In the genomic region with DNA sequence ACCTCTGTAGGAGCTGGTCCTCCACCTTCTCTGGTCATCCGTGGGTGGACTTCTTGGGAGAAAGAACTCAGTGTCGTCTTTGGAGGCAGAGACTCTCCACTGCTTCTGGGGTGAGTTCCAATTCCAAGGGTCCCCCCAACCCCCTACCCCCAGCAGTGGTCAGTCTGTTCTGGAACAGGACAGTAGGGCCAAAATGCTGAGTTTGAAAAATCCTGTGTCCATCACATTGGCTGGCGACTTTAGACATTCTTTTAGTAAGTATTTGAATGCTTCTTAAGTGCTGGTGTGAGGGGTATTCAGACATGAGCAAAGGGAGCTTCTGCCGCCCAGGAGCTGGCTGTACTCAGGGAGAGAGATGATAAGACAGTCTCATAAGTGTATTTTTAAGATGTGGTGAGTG, we compare ENCODE assay signal across 12 cellular contexts. TPM values are rescaled to one million over a fixed set of nuclear protein-coding genes. Genes with fewer than 3 reads are reported as not detected.
DNase-seq lines count a peak whose midpoint lies in the region; ATAC-seq and TF ChIP-seq lines count a peak whose summit lies in the region.
"Had no signal": no experiment of that assay in that cellular context is flagged by ENCODE, and none has a peak within 500 bp of the region (broad histone marks: within the 10 kb centered on the region; RNA-seq: fewer than 3 reads in every experiment).

No MANE protein-coding gene starts in this region.

- H3K4me3 Mint-ChIP-seq in activated T-cell treated with anti-CD3 and anti-CD28 coated beads, Interleukin-2, amount 50 U/mL, for 4 hours: peak overlapping the region; percentile 88
- peak overlapping the region; percentile 86 for H3K4me3 Mint-ChIP-seq in activated B cell treated with CpG ODN at 0.5 μM for 24 hours
- peak overlapping the region; percentile 95 to 97 for H3K4me3 Mint-ChIP-seq in stimulated activated naive B cell treated with anti-CD40 and anti-IgM and Interleukin-4, amounts not matched to agents 10 μg/mL and 1 μg/mL and 100 μg/mL, for 72 hours

- H3K27ac Mint-ChIP-seq in activated B cell treated with CpG ODN at 0.5 μM for 24 hours: peak overlapping the region; percentile 76
- peak overlapping the region; percentile 37 for H3K27ac Mint-ChIP-seq in stimulated activated naive B cell treated with anti-CD40 and anti-IgM and Interleukin-4, amounts not matched to agents 10 μg/mL and 1 μg/mL and 100 μg/mL, for 72 hours

- CTCF ChIA-PET in activated B cell treated with CpG ODN at 0.5 μM for 24 hours (lab: Charles Lee): interaction anchor here (1.2 kb wide), 1 partner anchor 32 kb away, joined by 3 read pairs; no protein-coding TSS in a partner anchor

- peak overlapping the region; percentile 79 for H3K4me3 ChIP-seq in fibroblast of the aortic adventitia (ENCODE audit: low read depth, low read length)

- TF ChIP-seq CTCF in activated B cell treated with CpG ODN at 0.5 μM for 24 hours (IDR thresholded peaks at IDR 0.05) (no peak), fibroblast of the aortic adventitia (IDR thresholded peaks at IDR 0.05; ENCODE audit: insufficient read depth, low read length) (no peak)

- POLR2A ChIA-PET in activated B cell treated with CpG ODN at 0.5 μM for 24 hours (lab: Charles Lee): no interaction called here

- peaks cover 21% of the 10 kb centered on the region for H3K36me3 Mint-ChIP-seq in activated T-cell treated with anti-CD3 and anti-CD28 coated beads, Interleukin-2, amount 50 U/mL, for 4 hours (ENCODE audit: insufficient read depth)
- H3K36me3 Mint-ChIP-seq in activated B cell treated with CpG ODN at 0.5 μM for 24 hours (ENCODE audit: low read depth): peaks cover 42% of the 10 kb centered on the region
- peaks cover 50 to 55% of the 10 kb centered on the region in 2 donors for H3K36me3 Mint-ChIP-seq in stimulated activated naive B cell treated with anti-CD40 and anti-IgM and Interleukin-4, amounts not matched to agents 10 μg/mL and 1 μg/mL and 100 μg/mL, for 72 hours

- H3K4me1 Mint-ChIP-seq in activated T-cell treated with anti-CD3 and anti-CD28 coated beads, Interleukin-2, amount 50 U/mL, for 4 hours (ENCODE audit: low read depth): peaks cover 27% of the 10 kb centered on the region
- H3K4me1 Mint-ChIP-seq in activated B cell treated with CpG ODN at 0.5 μM for 24 hours: peaks cover 29% of the 10 kb centered on the region
- peaks cover 25 to 43% of the 10 kb centered on the region in 2 donors for H3K4me1 Mint-ChIP-seq in stimulated activated naive B cell treated with anti-CD40 and anti-IgM and Interleukin-4, amounts not matched to agents 10 μg/mL and 1 μg/mL and 100 μg/mL, for 72 hours

- intact Hi-C loops in activated B cell treated with CpG ODN at 0.5 μM for 24 hours (cut with micrococcal nuclease): no loop called here

- no peaks in the 10 kb centered on the region for H3K9me3 Mint-ChIP-seq in activated T-cell treated with anti-CD3 and anti-CD28 coated beads, Interleukin-2, amount 50 U/mL, for 4 hours
- no peaks in the 10 kb centered on the region for H3K9me3 Mint-ChIP-seq in activated B cell treated with CpG ODN at 0.5 μM for 24 hours
- peaks cover 4 to 7% of the 10 kb centered on the region in 2 donors for H3K9me3 Mint-ChIP-seq in stimulated activated naive B cell treated with anti-CD40 and anti-IgM and Interleukin-4, amounts not matched to agents 10 μg/mL and 1 μg/mL and 100 μg/mL, for 72 hours

- DNase-seq in activated T-cell treated with anti-CD3 and anti-CD28 coated beads, Interleukin-2, amount 50 U/mL, for 4 hours: no peak
- DNase-seq in activated T-cell treated with anti-CD3 and anti-CD28 coated beads for 4 hours (no peak), activated B cell treated with CpG ODN at 0.5 μM for 24 hours (no peak), fibroblast of the aortic adventitia (ENCODE audit: low read depth) (no peak), OCI-M2 (lab: John Stamatoyannopoulos, UW; ENCODE audit: unreplicated experiment) (no peak), A172 (ENCODE audit: low spot score) (no peak)
- DNase-seq in stimulated activated naive B cell treated with anti-CD40 and anti-IgM and Interleukin-4, amounts not matched to agents 10 μg/mL and 1 μg/mL and 100 μg/mL, for 72 hours: no peak
- DNase-seq: AML-193; GDM1; NCI-H510A; stimulated activated CD4-positive, alpha-beta T cell treated with anti-CD3 and anti-CD28 coated beads, Interleukin-1b, Interleukin-23, amount 100 ng/mL, for 48 hours had no signal

- H3K27me3 Mint-ChIP-seq in activated T-cell treated with anti-CD3 and anti-CD28 coated beads, Interleukin-2, amount 50 U/mL, for 4 hours (ENCODE audit: low read depth): no peaks in the 10 kb centered on the region
- no peaks in the 10 kb centered on the region for H3K27me3 Mint-ChIP-seq in activated B cell treated with CpG ODN at 0.5 μM for 24 hours
- H3K27me3 Mint-ChIP-seq in stimulated activated naive B cell treated with anti-CD40 and anti-IgM and Interleukin-4, amounts not matched to agents 10 μg/mL and 1 μg/mL and 100 μg/mL, for 72 hours: no peaks in the 10 kb centered on the region

- no peak for ATAC-seq in activated T-cell treated with anti-CD3 and anti-CD28 coated beads, Interleukin-2, amount 50 U/mL, for 4 hours
- ATAC-seq in activated B cell treated with CpG ODN at 0.5 μM for 24 hours (ENCODE audit: low read depth): no peak
- no peak for ATAC-seq in stimulated activated naive B cell treated with anti-CD40 and anti-IgM and Interleukin-4, amounts not matched to agents 10 μg/mL and 1 μg/mL and 100 μg/mL, for 72 hours (replicated peaks)
- ATAC-seq in GM19463 (IDR thresholded peaks at IDR 0.05; ENCODE audit: unreplicated experiment): no peak

RNA-seq across cellular contexts. Expression of a gene that starts 1.9 kb away (rescaled TPM):
- total RNA-seq in activated T-cell treated with anti-CD3 and anti-CD28 coated beads, Interleukin-2, amount 50 U/mL, for 4 hours: 10 to 100 TPM; 30.9 to 32.6 (median 32.1) TPM
- total RNA-seq in activated B cell treated with CpG ODN at 0.5 μM for 24 hours (40.3 and 43.8 TPM in 2 replicates), fibroblast of the aortic adventitia (ENCODE audit: low replicate concordance) (9.9 and 21.0 TPM in 2 replicates)
- total RNA-seq in A172 (2014; rRNA removed; shearing (Covaris generic)): 7.7 and 20.4 TPM in 2 replicates

RNA-seq across cellular contexts. Expression of a gene that starts 23.6 kb away (rescaled TPM):
- total RNA-seq in activated T-cell treated with anti-CD3 and anti-CD28 coated beads, Interleukin-2, amount 50 U/mL, for 4 hours: 1 to 10 TPM; 2.2 to 3.5 (median 3.0) TPM
- total RNA-seq in activated B cell treated with CpG ODN at 0.5 μM for 24 hours: 2.8 and 3.2 TPM in 2 replicates
- total RNA-seq in fibroblast of the aortic adventitia (ENCODE audit: low replicate concordance): 0.54 and 1.6 TPM in 2 replicates
- total RNA-seq in A172 (2014; rRNA removed; shearing (Covaris generic)): 4.3 and 5.4 TPM in 2 replicates

RNA-seq across cellular contexts. Expression of a gene that starts 49.2 kb away (rescaled TPM):
- 10 to 100 TPM; 51.4 to 60.1 (median 59.1) TPM for total RNA-seq in activated T-cell treated with anti-CD3 and anti-CD28 coated beads, Interleukin-2, amount 50 U/mL, for 4 hours
- total RNA-seq in activated B cell treated with CpG ODN at 0.5 μM for 24 hours (49.0 and 49.9 TPM in 2 replicates), fibroblast of the aortic adventitia (ENCODE audit: low replicate concordance) (8.7 and 10.8 TPM in 2 replicates)
- total RNA-seq in A172 (2014; rRNA removed; shearing (Covaris generic)): 28.3 and 30.0 TPM in 2 replicates
